ENCODE assay signal across 15 cellular contexts in the genomic region with DNA sequence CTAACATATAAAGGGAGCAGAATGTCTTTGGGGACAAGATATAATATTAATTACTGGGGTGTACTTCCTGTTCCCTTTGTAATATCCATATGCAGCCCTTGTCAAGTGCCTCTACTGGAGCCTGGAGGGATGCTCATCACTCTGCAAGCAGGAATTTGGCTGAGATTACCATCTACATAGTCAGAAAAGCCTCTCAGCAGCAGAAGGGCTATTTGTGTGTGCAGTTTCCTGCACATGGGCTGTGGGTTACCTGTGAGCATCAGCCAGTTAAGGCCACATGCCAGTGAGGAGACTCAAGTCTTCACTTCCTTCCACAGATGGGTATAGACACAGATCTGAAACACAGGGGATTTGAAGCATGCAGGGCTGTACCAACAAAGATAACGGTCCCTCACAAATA.
A peak's percentile ranks its signal among the peaks of the same experiment; 100 is the strongest.
DNase-seq lines count a peak whose midpoint lies in the region; ATAC-seq and TF ChIP-seq lines count a peak whose summit lies in the region.
"Had no signal": no experiment of that assay in that cellular context is flagged by ENCODE, and none has a peak within 500 bp of the region (broad histone marks: within the 10 kb centered on the region; RNA-seq: fewer than 3 reads in every experiment).

No MANE protein-coding gene starts in this region.

- no peak overlapping the region for H3K9ac ChIP-seq in DND-41 (ENCODE audit: low read depth, low read length)
- no peak overlapping the region for H3K9ac ChIP-seq in OCI-LY3 (ENCODE audit: low read length)

- H3K27ac ChIP-seq in DND-41 (ENCODE audit: low read length) = no peak overlapping the region
- no peak overlapping the region for H3K27ac ChIP-seq in OCI-LY3 (ENCODE audit: low read length)
- H3K27ac ChIP-seq in osteoblast (ENCODE audit: low read depth, low read length) = no peak overlapping the region
- no peak overlapping the region for H3K27ac ChIP-seq in brain microvascular endothelial cell

- TF ChIP-seq CTCF in DND-41 (IDR thresholded peaks at IDR 0.05; ENCODE audit: borderline replicate concordance, extremely low read depth, low read length, poor library complexity, severe bottlenecking) (no peak), GM12865 (IDR thresholded peaks at IDR 0.05; ENCODE audit: insufficient read depth, low read depth, low read length, missing control alignments) (no peak), OCI-LY3 (IDR thresholded peaks at IDR 0.05; ENCODE audit: low read depth, low read length) (no peak), osteoblast (IDR thresholded peaks at IDR 0.05; ENCODE audit: extremely low read depth, low read depth, low read length) (no peak), brain microvascular endothelial cell (IDR thresholded peaks at IDR 0.05; ENCODE audit: low read depth, low read length, missing control alignments) (no peak)

- no peaks in the 10 kb centered on the region for H3K27me3 ChIP-seq in DND-41 (ENCODE audit: insufficient read depth, low read length, poor library complexity)
- no peaks in the 10 kb centered on the region for H3K27me3 ChIP-seq in OCI-LY3 (ENCODE audit: low read depth, low read length)
- H3K27me3 ChIP-seq in osteoblast (ENCODE audit: insufficient read depth, low read length) = no peaks in the 10 kb centered on the region
- H3K27me3 ChIP-seq in brain microvascular endothelial cell (replicated peaks) = no peaks in the 10 kb centered on the region

- H3K9me3 ChIP-seq in DND-41 (ENCODE audit: insufficient read depth, low read length, severe bottlenecking) (no peaks in the 10 kb centered on the region), OCI-LY3 (ENCODE audit: insufficient read depth, low read length) (no peaks in the 10 kb centered on the region), osteoblast (ENCODE audit: low read depth, low read length) (no peaks in the 10 kb centered on the region)

- ATAC-seq in DND-41 (ENCODE audit: insufficient read depth, low read depth) (peak; percentile 76), left cardiac atrium (no peak), GM18511 (IDR thresholded peaks at IDR 0.05; ENCODE audit: unreplicated experiment) (no peak)

- DNase-seq in DND-41 (peak; percentile 21), GM12865 (ENCODE audit: low read depth) (peak; percentile 2), osteoblast (ENCODE audit: insufficient read length, low spot score, missing footprints) (no peak), brain microvascular endothelial cell (no peak), left cardiac atrium (no peak)
- DNase-seq: CD4-positive, alpha-beta T cell; KBM-7; MV-4-11; NCI-H1436; NCI-H2029; NCI-H345; NCI-H526; Right ventricle myocardium superior had no signal

- H3K4me2 ChIP-seq in DND-41 (ENCODE audit: insufficient read depth, low read length) = no peak overlapping the region
- peak overlapping the region; percentile 32 for H3K4me2 ChIP-seq in OCI-LY3 (ENCODE audit: low read length)
- no peak overlapping the region for H3K4me2 ChIP-seq in osteoblast (ENCODE audit: insufficient read depth, low read length)

- no peaks in the 10 kb centered on the region for H3K79me2 ChIP-seq in DND-41 (ENCODE audit: insufficient read depth, low read length)
- no peaks in the 10 kb centered on the region for H3K79me2 ChIP-seq in OCI-LY3 (ENCODE audit: low read length)
- H3K79me2 ChIP-seq in osteoblast (ENCODE audit: insufficient read depth, low read length) = no peaks in the 10 kb centered on the region

- intact Hi-C loops in left cardiac atrium (cut with DNase I) = no loop called here

- H3K36me3 ChIP-seq in DND-41 (ENCODE audit: insufficient read depth, low read length) = no peaks in the 10 kb centered on the region
- H3K36me3 ChIP-seq in OCI-LY3 (replicated peaks; ENCODE audit: low read depth, low read length) = no peaks in the 10 kb centered on the region
- H3K36me3 ChIP-seq in osteoblast (ENCODE audit: insufficient read depth, low read length) = no peaks in the 10 kb centered on the region
- no peaks in the 10 kb centered on the region for H3K36me3 ChIP-seq in brain microvascular endothelial cell (replicated peaks)

- H3K4me3 ChIP-seq in DND-41 (ENCODE audit: low read depth in 1 of 2, low read length in 2 of 2) (no peak overlapping the region), GM12865 (ENCODE audit: low read depth, low read length) (no peak overlapping the region), OCI-LY3 (ENCODE audit: low read length) (no peak overlapping the region), osteoblast (ENCODE audit: insufficient read depth, low read length) (no peak overlapping the region), brain microvascular endothelial cell (ENCODE audit: low read depth, low read length) (no peak overlapping the region)

- H4K20me1 ChIP-seq in DND-41 (ENCODE audit: insufficient read depth, low read length) = no peaks in the 10 kb centered on the region
- no peaks in the 10 kb centered on the region for H4K20me1 ChIP-seq in OCI-LY3 (ENCODE audit: insufficient read depth, low read length)
- no peaks in the 10 kb centered on the region for H4K20me1 ChIP-seq in osteoblast (ENCODE audit: insufficient read depth, low read length)

- in situ Hi-C loops in brain microvascular endothelial cell (cut with HindIII; ENCODE audit: low pct_ligation_motif_present, low sequenced_read_pairs) = no loop called here

- H3K4me1 ChIP-seq in DND-41 (ENCODE audit: insufficient read depth, low read length) = 0 out of 2 replicates have a peak, but pooled peaks cover 5% of the 10 kb centered on the region
- H3K4me1 ChIP-seq in OCI-LY3 (ENCODE audit: low read length) = peaks cover 22% of the 10 kb centered on the region
- H3K4me1 ChIP-seq in osteoblast (ENCODE audit: insufficient read depth, low read length) = no peaks in the 10 kb centered on the region

- H2AFZ ChIP-seq in DND-41 (ENCODE audit: low read depth, low read length) = no peak overlapping the region
- peak overlapping the region; percentile 50 for H2AFZ ChIP-seq in OCI-LY3 (ENCODE audit: low read depth, low read length)
- peak overlapping the region; percentile 67 for H2AFZ ChIP-seq in osteoblast (ENCODE audit: low read length)

Comparison
In these comparisons a context has a peak if more than half of its experiments do, and no peak if none do; other contexts are left out.
1. DNase-seq: peak in DND-41 (single experiment) and GM12865 (single experiment); none in osteoblast (single experiment), brain microvascular endothelial cell (single experiment) and left cardiac atrium (single experiment).